In genomic region chr6:166556336-166556735, GRCh38 we compare ENCODE assay signal across 12 cellular contexts. TPM values are rescaled to one million over a fixed set of nuclear protein-coding genes. Genes with fewer than 3 reads are reported as not detected.
DNase-seq lines count a peak whose midpoint lies in the region; ATAC-seq and TF ChIP-seq lines count a peak whose summit lies in the region.
"Had no signal": no experiment of that assay in that cellular context is flagged by ENCODE, and none has a peak within 500 bp of the region (broad histone marks: within the 10 kb centered on the region; RNA-seq: fewer than 3 reads in every experiment).

No MANE protein-coding gene starts in this region.

- H3K36me3 ChIP-seq in RWPE2 (ENCODE audit: low read depth): no peaks in the 10 kb centered on the region
- no peaks in the 10 kb centered on the region for H3K36me3 ChIP-seq in muscle layer of duodenum (ENCODE audit: control insufficient read depth in 1 of 2, insufficient read depth in 2 of 2, low read length in 2 of 2)
- no peaks in the 10 kb centered on the region for H3K36me3 ChIP-seq in tibial artery
- no peaks in the 10 kb centered on the region for H3K36me3 ChIP-seq in MM.1S (replicated peaks; ENCODE audit: insufficient read depth, low read length)

- no peaks in the 10 kb centered on the region for H3K9me3 Mint-ChIP-seq in activated T-helper 1 cell treated with anti-CD3 and anti-CD28 coated beads, Interleukin-12 subunit alpha, Interleukin-12 subunit beta, Interleukin-2, Interleukin-4 antibody, amounts not matched to agents 30 ng/mL and 10 ng/mL and 1 ng/mL, durations not matched to agents 14 hours and 24 hours and 36 hours
- H3K9me3 Mint-ChIP-seq: stimulated activated naive CD8-positive, alpha-beta T cell treated with anti-CD3 and anti-CD28 coated beads, Interleukin-15, amount 100 ng/mL, for 72 hours had no signal

- no peaks in the 10 kb centered on the region for H3K9me3 ChIP-seq in RWPE2 (ENCODE audit: severe bottlenecking)
- peaks cover 0 to 5% of the 10 kb centered on the region in 2 donors for H3K9me3 ChIP-seq in muscle layer of duodenum (ENCODE audit: control insufficient read depth in 1 of 2, low read length in 2 of 2)
- peaks cover 0 to 8% (median 0%) of the 10 kb centered on the region in 3 donors for H3K9me3 ChIP-seq in tibial artery
- no peaks in the 10 kb centered on the region for H3K9me3 ChIP-seq in MM.1S (replicated peaks; ENCODE audit: insufficient read depth, low read length)

- H3K79me2 ChIP-seq in MM.1S (ENCODE audit: low read length): no peaks in the 10 kb centered on the region

- peaks cover 4% of the 10 kb centered on the region for H3K4me1 Mint-ChIP-seq in activated T-helper 1 cell treated with anti-CD3 and anti-CD28 coated beads, Interleukin-12 subunit alpha, Interleukin-12 subunit beta, Interleukin-2, Interleukin-4 antibody, amounts not matched to agents 30 ng/mL and 10 ng/mL and 1 ng/mL, durations not matched to agents 14 hours and 24 hours and 36 hours (ENCODE audit: low read depth)

- no peaks in the 10 kb centered on the region for H3F3A ChIP-seq in MM.1S (ENCODE audit: insufficient read depth, low read length)

- ATAC-seq in RWPE2 (ENCODE audit: low read depth): no peak

- H3K27ac Mint-ChIP-seq in activated T-helper 1 cell treated with anti-CD3 and anti-CD28 coated beads, Interleukin-12 subunit alpha, Interleukin-12 subunit beta, Interleukin-2, Interleukin-4 antibody, amounts not matched to agents 30 ng/mL and 10 ng/mL and 1 ng/mL, durations not matched to agents 14 hours and 24 hours and 36 hours: no peak overlapping the region
- H3K27ac Mint-ChIP-seq: activated naive CD4-positive, alpha-beta T cell treated with anti-CD3 and anti-CD28 coated beads for 36 hours; T-helper 1 cell treated with Interleukin-12 subunit alpha and Interleukin-12 subunit beta and Interleukin-4 antibody, amounts not matched to agents 30 μg/mL and 1 μg/mL, for 36 hours had no signal

- no peaks in the 10 kb centered on the region for H3K9me2 ChIP-seq in MM.1S (replicated peaks; ENCODE audit: insufficient read depth, low read length)

- no peak overlapping the region for H3K4me3 Mint-ChIP-seq in activated T-helper 1 cell treated with anti-CD3 and anti-CD28 coated beads, Interleukin-12 subunit alpha, Interleukin-12 subunit beta, Interleukin-2, Interleukin-4 antibody, amounts not matched to agents 30 ng/mL and 10 ng/mL and 1 ng/mL, durations not matched to agents 14 hours and 24 hours and 36 hours
- H3K4me3 Mint-ChIP-seq: activated naive CD4-positive, alpha-beta T cell treated with anti-CD3 and anti-CD28 coated beads for 36 hours; T-helper 1 cell treated with Interleukin-12 subunit alpha and Interleukin-12 subunit beta and Interleukin-4 antibody, amounts not matched to agents 30 μg/mL and 1 μg/mL, for 36 hours had no signal

- no peak overlapping the region for H3K9ac ChIP-seq in MM.1S (ENCODE audit: low read length)

- H3K27me3 Mint-ChIP-seq in activated T-helper 1 cell treated with anti-CD3 and anti-CD28 coated beads, Interleukin-12 subunit alpha, Interleukin-12 subunit beta, Interleukin-2, Interleukin-4 antibody, amounts not matched to agents 30 ng/mL and 10 ng/mL and 1 ng/mL, durations not matched to agents 14 hours and 24 hours and 36 hours (ENCODE audit: insufficient read depth): peaks cover 2% of the 10 kb centered on the region

- TF ChIP-seq CTCF in RWPE2 (IDR thresholded peaks at IDR 0.05; ENCODE audit: poor library complexity, severe bottlenecking): no peak
- TF ChIP-seq CTCF in tibial artery (IDR thresholded peaks at IDR 0.05): no peak
- TF ChIP-seq CTCF in MM.1S (IDR thresholded peaks at IDR 0.05; ENCODE audit: low read length): no peak

- H3K27ac ChIP-seq in RWPE2 (ENCODE audit: poor library complexity, severe bottlenecking) (peak overlapping the region; percentile 95), cingulate gyrus (ENCODE audit: low read depth, low read length) (peak overlapping the region; percentile 76), muscle layer of duodenum (ENCODE audit: low read length) (peak overlapping the region; percentile 3), tibial artery (peak overlapping the region; percentile 45 to 61), MM.1S (ENCODE audit: low read length) (no peak overlapping the region)

- H3K36me3 Mint-ChIP-seq in activated T-helper 1 cell treated with anti-CD3 and anti-CD28 coated beads, Interleukin-12 subunit alpha, Interleukin-12 subunit beta, Interleukin-2, Interleukin-4 antibody, amounts not matched to agents 30 ng/mL and 10 ng/mL and 1 ng/mL, durations not matched to agents 14 hours and 24 hours and 36 hours (ENCODE audit: low read depth): no peaks in the 10 kb centered on the region

- H3K27me3 ChIP-seq in RWPE2 (ENCODE audit: insufficient read depth, poor library complexity, severe bottlenecking): no peaks in the 10 kb centered on the region
- H3K27me3 ChIP-seq in muscle layer of duodenum (ENCODE audit: low read depth, low read length): no peaks in the 10 kb centered on the region
- H3K27me3 ChIP-seq in tibial artery: no peaks in the 10 kb centered on the region
- no peaks in the 10 kb centered on the region for H3K27me3 ChIP-seq in MM.1S (replicated peaks; ENCODE audit: insufficient read depth, low read length)

- intact Hi-C loops in tibial artery (cut with DNase I; ENCODE audit: low total_unique reads): no loop called here
- intact Hi-C loops in activated T-helper 1 cell treated with anti-CD3 and anti-CD28 coated beads, Interleukin-12 subunit alpha, Interleukin-12 subunit beta, Interleukin-2, Interleukin-4 antibody, amounts not matched to agents 30 ng/mL and 10 ng/mL and 1 ng/mL, durations not matched to agents 14 hours and 24 hours and 36 hours (cut with micrococcal nuclease): no loop called here

- H3K4me2 ChIP-seq in MM.1S (ENCODE audit: low read depth, low read length): no peak overlapping the region

- H3K4me3 ChIP-seq in RWPE2 (ENCODE audit: severe bottlenecking) (no peak overlapping the region), muscle layer of duodenum (ENCODE audit: low read depth in 1 of 2, low read length in 2 of 2) (no peak overlapping the region), tibial artery (no peak overlapping the region), MM.1S (ENCODE audit: low read length) (no peak overlapping the region)

- peaks cover 38% of the 10 kb centered on the region for H3K4me1 ChIP-seq in RWPE2 (ENCODE audit: insufficient read depth, poor library complexity, severe bottlenecking)
- no peaks in the 10 kb centered on the region for H3K4me1 ChIP-seq in muscle layer of duodenum (ENCODE audit: control insufficient read depth in 1 of 2, insufficient read depth in 2 of 2, low read length in 2 of 2)
- peaks cover 0 to 28% (median 0%) of the 10 kb centered on the region in 4 donors for H3K4me1 ChIP-seq in tibial artery
- H3K4me1 ChIP-seq in MM.1S (ENCODE audit: low read length): no peaks in the 10 kb centered on the region

- no peak for DNase-seq in RWPE2 (ENCODE audit: low spot score)
- DNase-seq in tibial artery: no peak
- DNase-seq in NCI-H524 treated with DMSO at 0.1 percent for 48 hours (lab: John Stamatoyannopoulos, UW): no peak
- DNase-seq in MM.1S: no peak
- DNase-seq in activated T-helper 1 cell treated with anti-CD3 and anti-CD28 coated beads, Interleukin-12 subunit alpha, Interleukin-12 subunit beta, Interleukin-2, Interleukin-4 antibody, amounts not matched to agents 30 ng/mL and 10 ng/mL and 1 ng/mL, durations not matched to agents 14 hours and 24 hours and 36 hours (ENCODE audit: low spot score): no peak
- DNase-seq: activated CD4-positive, alpha-beta T cell treated with anti-CD3 and anti-CD28 coated beads, Interleukin-2, amount 50 U/mL, for 4 hours; NCI-H187; stimulated activated naive CD8-positive, alpha-beta T cell treated with anti-CD3 and anti-CD28 coated beads, Interleukin-15, amount 100 ng/mL, for 72 hours had no signal

- H2AFZ ChIP-seq in MM.1S (ENCODE audit: low read length): no peak overlapping the region

- no peaks in the 10 kb centered on the region for H4K20me1 ChIP-seq in MM.1S (ENCODE audit: insufficient read depth, low read length)

RNA-seq across cellular contexts. Expression of gene RAMACL, which starts 30.1 kb away (rescaled TPM):
- 0.29 and 0.42 TPM in 2 replicates for total RNA-seq in activated T-helper 1 cell treated with anti-CD3 and anti-CD28 coated beads, Interleukin-12 subunit alpha, Interleukin-12 subunit beta, Interleukin-2, Interleukin-4 antibody, amounts not matched to agents 30 ng/mL and 10 ng/mL and 1 ng/mL, durations not matched to agents 14 hours and 24 hours and 36 hours
